ENCODE assay signal across 12 cellular contexts in the genomic region with DNA sequence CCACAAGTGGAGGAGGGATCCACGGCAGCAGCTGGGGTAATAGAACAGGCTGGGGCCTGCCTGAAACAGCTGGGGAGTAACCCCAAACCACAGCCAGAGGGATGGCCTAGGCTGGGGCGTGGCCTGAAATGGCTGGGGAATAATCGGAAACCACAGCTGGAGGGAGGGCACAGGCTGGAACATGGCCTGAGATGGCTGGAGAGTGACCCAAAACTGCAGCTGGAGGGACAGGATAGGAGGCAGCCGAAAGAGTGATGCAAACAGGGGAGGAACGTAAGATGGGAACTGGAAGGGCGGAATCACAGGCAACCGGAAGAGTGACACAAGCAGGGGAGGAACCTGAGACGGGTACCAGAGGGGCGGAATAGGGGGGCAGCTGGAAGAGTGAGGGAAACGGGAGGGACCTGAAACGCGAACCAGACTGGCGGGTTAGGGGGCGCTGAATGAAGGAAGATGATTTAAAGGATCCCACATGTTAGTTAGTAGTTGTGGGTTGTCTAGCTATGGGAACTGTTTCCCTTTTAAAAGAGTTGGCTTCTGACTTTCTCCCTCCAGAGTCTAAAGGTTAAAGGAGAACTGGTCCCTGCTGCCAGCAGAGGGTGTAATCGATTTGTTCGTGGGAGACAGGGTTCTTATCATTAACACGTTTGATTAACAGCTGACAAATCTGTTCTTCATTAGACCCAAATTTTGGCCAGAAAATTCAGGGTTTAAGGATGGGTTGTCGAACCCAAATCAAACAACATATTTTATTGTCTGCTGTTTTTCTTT.
DNase-seq lines count a peak whose midpoint lies in the region; ATAC-seq and TF ChIP-seq lines count a peak whose summit lies in the region.
"Had no signal": no experiment of that assay in that cellular context is flagged by ENCODE, and none has a peak within 500 bp of the region (broad histone marks: within the 10 kb centered on the region; RNA-seq: fewer than 3 reads in every experiment).

No MANE protein-coding gene starts in this region.

- peak overlapping the region; percentile 44 for H3K4me3 ChIP-seq in Jurkat, Clone E6-1 (ENCODE audit: low read length)

- CTCF ChIA-PET in RWPE1 (lab: Yijun Ruan, JAX): no interaction called here

- peak overlapping the region; percentile 55 for H3K4me3 Mint-ChIP-seq in activated T-helper 2 cell treated with anti-CD3 and anti-CD28 coated beads, Interferon-gamma antibody, Interleukin-2, Interleukin-4, amounts not matched to agents 10 μg/mL and 5 μg/mL and 100 μg/mL, durations not matched to agents 14 hours and 24 hours and 36 hours (ENCODE audit: low read depth)
- H3K4me3 Mint-ChIP-seq: activated T-cell treated with anti-CD3 and anti-CD28 coated beads, Interleukin-2, amount 50 U/mL, for 24 hours; nephron had no signal

- intact Hi-C loops in activated T-helper 2 cell treated with anti-CD3 and anti-CD28 coated beads, Interferon-gamma antibody, Interleukin-2, Interleukin-4, amounts not matched to agents 10 μg/mL and 5 μg/mL and 100 μg/mL, durations not matched to agents 14 hours and 24 hours and 36 hours (cut with micrococcal nuclease): no loop called here
- intact Hi-C loops in sciatic nerve (cut with DNase I): no loop called here

- POLR2A ChIA-PET in RWPE1 (lab: Yijun Ruan, JAX; ENCODE audit: low non-redundant PET): no interaction called here

- H3K4me1 Mint-ChIP-seq in activated T-helper 2 cell treated with anti-CD3 and anti-CD28 coated beads, Interferon-gamma antibody, Interleukin-2, Interleukin-4, amounts not matched to agents 10 μg/mL and 5 μg/mL and 100 μg/mL, durations not matched to agents 14 hours and 24 hours and 36 hours (ENCODE audit: low read depth): peaks cover 7% of the 10 kb centered on the region
- H3K4me1 Mint-ChIP-seq: nephron had no signal

- H3K27me3 Mint-ChIP-seq in activated T-helper 2 cell treated with anti-CD3 and anti-CD28 coated beads, Interferon-gamma antibody, Interleukin-2, Interleukin-4, amounts not matched to agents 10 μg/mL and 5 μg/mL and 100 μg/mL, durations not matched to agents 14 hours and 24 hours and 36 hours (ENCODE audit: low read depth): peaks cover 2% of the 10 kb centered on the region
- H3K27me3 Mint-ChIP-seq: activated T-cell treated with anti-CD3 and anti-CD28 coated beads, Interleukin-2, amount 50 U/mL, for 24 hours had no signal

- H3K27ac ChIP-seq in RWPE1: no peak overlapping the region
- H3K27ac ChIP-seq: 22Rv1 had no signal

- no peaks in the 10 kb centered on the region for H3K36me3 Mint-ChIP-seq in activated T-helper 2 cell treated with anti-CD3 and anti-CD28 coated beads, Interferon-gamma antibody, Interleukin-2, Interleukin-4, amounts not matched to agents 10 μg/mL and 5 μg/mL and 100 μg/mL, durations not matched to agents 14 hours and 24 hours and 36 hours (ENCODE audit: low read depth)

- no peak overlapping the region for H3K27ac Mint-ChIP-seq in activated T-helper 2 cell treated with anti-CD3 and anti-CD28 coated beads, Interferon-gamma antibody, Interleukin-2, Interleukin-4, amounts not matched to agents 10 μg/mL and 5 μg/mL and 100 μg/mL, durations not matched to agents 14 hours and 24 hours and 36 hours
- H3K27ac Mint-ChIP-seq: activated T-cell treated with anti-CD3 and anti-CD28 coated beads, Interleukin-2, amount 50 U/mL, for 24 hours; nephron had no signal

- no peak for ATAC-seq in sciatic nerve

- H3K9me3 Mint-ChIP-seq in activated T-helper 2 cell treated with anti-CD3 and anti-CD28 coated beads, Interferon-gamma antibody, Interleukin-2, Interleukin-4, amounts not matched to agents 10 μg/mL and 5 μg/mL and 100 μg/mL, durations not matched to agents 14 hours and 24 hours and 36 hours: no peaks in the 10 kb centered on the region
- H3K9me3 Mint-ChIP-seq: activated T-cell treated with anti-CD3 and anti-CD28 coated beads, Interleukin-2, amount 50 U/mL, for 24 hours; nephron had no signal

- DNase-seq in NCI-H2107 treated with DMSO at 0.1 percent for 48 hours (lab: John Stamatoyannopoulos, UW; ENCODE audit: unreplicated experiment): peak; percentile 1
- no peak for DNase-seq in NCI-H2107 (lab: John Stamatoyannopoulos, UW)
- peak; percentile 54 for DNase-seq in Jurkat, Clone E6-1 (ENCODE audit: low read depth, low spot score)
- no peak for DNase-seq in activated T-helper 2 cell treated with anti-CD3 and anti-CD28 coated beads, Interferon-gamma antibody, Interleukin-2, Interleukin-4, amounts not matched to agents 10 μg/mL and 5 μg/mL and 100 μg/mL, durations not matched to agents 14 hours and 24 hours and 36 hours (ENCODE audit: low spot score)
- DNase-seq in stimulated activated CD8-positive, alpha-beta memory T cell treated with anti-CD3 and anti-CD28 coated beads, Interleukin-4, amount 100 ng/mL, for 48 hours: peak; percentile 19
- DNase-seq in sciatic nerve (ENCODE audit: low spot score): no peak
- DNase-seq in RWPE1 (ENCODE audit: low spot score): no peak
- DNase-seq in NCI-H524 (lab: John Stamatoyannopoulos, UW): no peak
- DNase-seq: activated T-cell treated with anti-CD3 and anti-CD28 coated beads, Interleukin-2, amount 50 U/mL, for 24 hours; NCI-H1105 had no signal

- TF ChIP-seq CTCF in RWPE1 (conservative IDR thresholded peaks at IDR 0.05; ENCODE audit: low read depth): no peak

Comparison
In these comparisons a context has a peak if more than half of its experiments do, and no peak if none do; other contexts are left out.
1. DNase-seq: peak in NCI-H2107 treated with DMSO at 0.1 percent for 48 hours (single experiment), Jurkat, Clone E6-1 (single experiment) and stimulated activated CD8-positive, alpha-beta memory T cell treated with anti-CD3 and anti-CD28 coated beads, Interleukin-4, amount 100 ng/mL, for 48 hours (single experiment); none in NCI-H2107 (single experiment), activated T-helper 2 cell treated with anti-CD3 and anti-CD28 coated beads, Interferon-gamma antibody, Interleukin-2, Interleukin-4, amounts not matched to agents 10 μg/mL and 5 μg/mL and 100 μg/mL, durations not matched to agents 14 hours and 24 hours and 36 hours (single experiment), sciatic nerve (single experiment), RWPE1 (single experiment) and NCI-H524 (0 of 2).